Comparison of ENCODE assay signal across 9 cellular contexts in genomic region chr22:31247726-31248125, GRCh38. TPM values are rescaled to one million over a fixed set of nuclear protein-coding genes. Genes with fewer than 3 reads are reported as not detected.
DNase-seq lines count a peak whose midpoint lies in the region; ATAC-seq and TF ChIP-seq lines count a peak whose summit lies in the region.
"Had no signal": no experiment of that assay in that cellular context is flagged by ENCODE, and none has a peak within 500 bp of the region (broad histone marks: within the 10 kb centered on the region; RNA-seq: fewer than 3 reads in every experiment).

No MANE protein-coding gene starts in this region.

- H2AK5ac ChIP-seq in neuronal stem cell (ENCODE audit: low read depth, low read length) = no peak overlapping the region

- POLR2A ChIA-PET in CD4-positive, alpha-beta T cell (lab: Charles Lee) = interaction anchor here (0.6 to 3.5 kb wide), 15 partner anchors 17 to 490 kb away, joined by 3 to 28 read pairs (median 6); partner anchors contain the start of genes LIMK2, PIK3IP1, SELENOM and TUG1
- POLR2A ChIA-PET in OCI-LY7 (lab: Charles Lee) = interaction anchor here (1.0 kb wide), 3 partner anchors 20 to 93 kb away, joined by 3 to 5 read pairs (median 3); no protein-coding TSS in a partner anchor

- no peaks in the 10 kb centered on the region for H4K20me1 ChIP-seq in OCI-LY7 (ENCODE audit: insufficient read depth, low read length)

- peak overlapping the region; percentile 83 for H3K4me3 Mint-ChIP-seq in CD4-positive, alpha-beta T cell

- no peak overlapping the region for H2BK12ac ChIP-seq in neuronal stem cell (ENCODE audit: low read length)

- peak overlapping the region; percentile 34 for H3K27ac Mint-ChIP-seq in CD4-positive, alpha-beta T cell

- H3K79me1 ChIP-seq in neuronal stem cell (ENCODE audit: low read depth, low read length) = peaks cover 5% of the 10 kb centered on the region

- H2BK15ac ChIP-seq in neuronal stem cell (ENCODE audit: low read length) = no peak overlapping the region

- no peak overlapping the region for H2BK120ac ChIP-seq in neuronal stem cell (ENCODE audit: low read depth, low read length)

- H2BK5ac ChIP-seq in neuronal stem cell (ENCODE audit: low read length) = no peak overlapping the region

- H3K27me3 Mint-ChIP-seq in CD4-positive, alpha-beta T cell = no peaks in the 10 kb centered on the region

- no peak overlapping the region for H4K8ac ChIP-seq in neuronal stem cell (ENCODE audit: low read depth, low read length)

- CTCF ChIA-PET in CD4-positive, alpha-beta T cell (lab: Charles Lee) = interaction anchor here (0.8 to 1.5 kb wide), 4 partner anchors 16 to 163 kb away, joined by 3 to 5 read pairs (median 4); partner anchors contain the start of gene LIMK2
- CTCF ChIA-PET in OCI-LY7 (lab: Charles Lee; ENCODE audit: unreplicated experiment) = no interaction called here

- H2AFZ ChIP-seq in neuronal stem cell (ENCODE audit: low read length) (peak overlapping the region; percentile 74), OCI-LY7 (ENCODE audit: low read length) (no peak overlapping the region)

- no peak overlapping the region for H3K23ac ChIP-seq in neuronal stem cell (ENCODE audit: low read depth, low read length, poor library complexity)

- no peaks in the 10 kb centered on the region for H3K9me2 ChIP-seq in OCI-LY7 (ENCODE audit: insufficient read depth, low read length)

- no peak overlapping the region for H4K91ac ChIP-seq in neuronal stem cell (ENCODE audit: low read depth, low read length, poor library complexity)

- no peaks in the 10 kb centered on the region for H3K27me3 ChIP-seq in CD4-positive, alpha-beta T cell (ENCODE audit: control insufficient read depth, insufficient read depth, low read length)
- H3K27me3 ChIP-seq in SJCRH30 = no peaks in the 10 kb centered on the region
- H3K27me3 ChIP-seq in esophagus (ENCODE audit: control insufficient read depth in 1 of 2, insufficient read depth in 2 of 2, low read length in 2 of 2) = no peaks in the 10 kb centered on the region
- no peaks in the 10 kb centered on the region for H3K27me3 ChIP-seq in neuronal stem cell (ENCODE audit: control insufficient read depth in 3 of 3, insufficient read depth in 3 of 3, low read depth in 1 of 3, low read length in 3 of 3)

- intact Hi-C loops in CD4-positive, alpha-beta T cell (cut with DNase I, micrococcal nuclease) = no loop called here
- intact Hi-C loops in OCI-LY7 (cut with micrococcal nuclease; ENCODE audit: unreplicated experiment) = no loop called here

- no peaks in the 10 kb centered on the region for H3K9me3 ChIP-seq in CD4-positive, alpha-beta T cell (ENCODE audit: control insufficient read depth, low read length)
- H3K9me3 ChIP-seq in SJCRH30 (replicated peaks) (no peaks in the 10 kb centered on the region), esophagus (ENCODE audit: control insufficient read depth in 2 of 2, insufficient read depth in 1 of 2, low read depth in 1 of 2, low read length in 1 of 2) (no peaks in the 10 kb centered on the region), neuronal stem cell (replicated peaks in 1 of 2; ENCODE audit: control insufficient read depth in 2 of 2, insufficient read depth in 1 of 2, low read depth in 1 of 2, low read length in 2 of 2) (no peaks in the 10 kb centered on the region), OCI-LY7 (ENCODE audit: low read length) (no peaks in the 10 kb centered on the region)

- no peak overlapping the region for H3K4ac ChIP-seq in neuronal stem cell (ENCODE audit: low read length)

- no TSS peak for BruUV-seq in OCI-LY7 (replicated peaks; lab: Mats Ljungman, UMichigan)

- no peak for TF ChIP-seq CTCF in CD4-positive, alpha-beta T cell (IDR thresholded peaks at IDR 0.05)
- TF ChIP-seq CTCF in OCI-LY7 (conservative IDR thresholded peaks at IDR 0.05; ENCODE audit: low read length) = no peak

- peaks cover 44% of the 10 kb centered on the region for H3K4me1 Mint-ChIP-seq in CD4-positive, alpha-beta T cell (ENCODE audit: low read depth)

- H3K9ac ChIP-seq in neuronal stem cell (ENCODE audit: low read depth, low read length, poor library complexity) = no peak overlapping the region

- H3K36me3 Mint-ChIP-seq in CD4-positive, alpha-beta T cell (ENCODE audit: low read depth) = peaks cover 4% of the 10 kb centered on the region

- DNase-seq in CD4-positive, alpha-beta T cell = no peak
- DNase-seq in SJCRH30 (peak; percentile 15 to 50), neuronal stem cell (ENCODE audit: low spot score) (no peak), hypothalamus (lab: John Stamatoyannopoulos, UW) (no peak), OCI-LY7 (ENCODE audit: low spot score) (no peak)
- no peak for DNase-seq in stimulated activated CD4-positive, alpha-beta T cell treated with anti-CD3 and anti-CD28 coated beads, Interleukin-4, amount 100 ng/mL, for 4 hours
- DNase-seq in activated effector memory CD4-positive, alpha-beta T cell treated with anti-CD3 and anti-CD28 coated beads, Interleukin-2, amount 50 U/mL, for 16 hours = no peak
- DNase-seq: activated gamma-delta T cell had no signal

- no peaks in the 10 kb centered on the region for H3K79me2 ChIP-seq in OCI-LY7 (ENCODE audit: insufficient read depth, low read depth, low read length)

- H3K18ac ChIP-seq in neuronal stem cell (ENCODE audit: low read length) = peak overlapping the region; percentile 53

- H3K27ac ChIP-seq in CD4-positive, alpha-beta T cell (ENCODE audit: low read depth, low read length) = no peak overlapping the region
- H3K27ac ChIP-seq in SJCRH30 (peak overlapping the region; percentile 65), esophagus (ENCODE audit: low read depth in 2 of 2, low read length in 1 of 2) (peak overlapping the region in 1 of 2 donors; percentile 95), neuronal stem cell (replicated peaks; ENCODE audit: low read length) (peak overlapping the region; percentile 73), OCI-LY7 (ENCODE audit: low read depth, low read length, poor library complexity, severe bottlenecking) (no peak overlapping the region)

- ATAC-seq in CD4-positive, alpha-beta T cell (ENCODE audit: poor library complexity) = peak; percentile 4

- peak overlapping the region; percentile 19 for H3K4me2 ChIP-seq in neuronal stem cell (ENCODE audit: insufficient read depth, low read length, poor library complexity, severe bottlenecking)
- no peak overlapping the region for H3K4me2 ChIP-seq in OCI-LY7 (ENCODE audit: low read length)

- H3K36me3 ChIP-seq in SJCRH30 (no peaks in the 10 kb centered on the region; the same call in 1 of the 2 replicates), esophagus (ENCODE audit: control insufficient read depth in 2 of 2, insufficient read depth in 2 of 2, low read length in 1 of 2) (no peaks in the 10 kb centered on the region), neuronal stem cell (replicated peaks in 1 of 2; ENCODE audit: control insufficient read depth in 2 of 2, insufficient read depth in 2 of 2, low read length in 2 of 2) (peaks cover 0 to 6% of the 10 kb centered on the region in 2 donors), OCI-LY7 (ENCODE audit: insufficient read depth, low read length) (no peaks in the 10 kb centered on the region)

- peak overlapping the region; percentile 56 for H3K4me3 ChIP-seq in SJCRH30
- H3K4me3 ChIP-seq in esophagus (ENCODE audit: low read depth in 1 of 2, low read length in 2 of 2) = peak overlapping the region; percentile 78 to 80
- H3K4me3 ChIP-seq in neuronal stem cell (ENCODE audit: low read length in 2 of 2) = peak overlapping the region in 1 of 2 donors; percentile 42
- H3K4me3 ChIP-seq in OCI-LY7 (ENCODE audit: low read depth, low read length, poor library complexity, severe bottlenecking) = no peak overlapping the region

- H3K9me3 Mint-ChIP-seq in CD4-positive, alpha-beta T cell = no peaks in the 10 kb centered on the region

- H3K4me1 ChIP-seq in SJCRH30 (peaks cover 29% of the 10 kb centered on the region), esophagus (ENCODE audit: control insufficient read depth in 2 of 2, insufficient read depth in 2 of 2, low read length in 1 of 2) (peaks cover 7 to 9% of the 10 kb centered on the region in 2 donors), neuronal stem cell (ENCODE audit: control insufficient read depth in 2 of 2, insufficient read depth in 1 of 2, low read depth in 1 of 2, low read length in 2 of 2) (peaks cover 16 to 28% of the 10 kb centered on the region in 2 donors), OCI-LY7 (ENCODE audit: insufficient read depth, low read length, poor library complexity, severe bottlenecking) (peaks cover 7% of the 10 kb centered on the region)

- WGBS in esophagus, 2 donors = 52 to 71% methylated on average over 1 of the region's 1 CpG
- no CpG with 5 or more reads among the region's 1 CpG for WGBS in neuronal stem cell (ENCODE audit: extremely low coverage in 2 of 2, insufficient read length in 2 of 2, insufficient replicate concordance in 1 of 2), 2 donors

- no peak overlapping the region for H3K14ac ChIP-seq in neuronal stem cell (ENCODE audit: low read length)

RNA-seq across cellular contexts. Expression of gene LIMK2, which starts 35.6 kb away (rescaled TPM):
- total RNA-seq in CD4-positive, alpha-beta T cell = 10 to 100 TPM; 13.1 to 14.6 TPM
- 20.8 and 28.5 TPM in 2 replicates for total RNA-seq in SJCRH30 (2014; rRNA removed; shearing (Covaris generic))
- 10 to 100 TPM; 43.5 to 57.4 TPM for polyA plus RNA-seq in esophagus
- 27.2 TPM for polyA plus RNA-seq in neuronal stem cell (2013, experiment 1 of 2)
- polyA plus RNA-seq in neuronal stem cell (2013, experiment 2 of 2) = 24.6 TPM
- total RNA-seq in OCI-LY7 (2014; rRNA removed; shearing (Covaris generic)) = 16.2 and 24.8 TPM in 2 replicates
- 23.5 and 24.8 TPM in 2 replicates for total RNA-seq in OCI-LY7 (2022)

RNA-seq across cellular contexts. Expression of gene PIK3IP1, which starts 44.6 kb away (rescaled TPM):
- total RNA-seq in CD4-positive, alpha-beta T cell = 1,000 to 10,000 TPM; 1,063 to 1,072 TPM
- total RNA-seq in SJCRH30 (2014; rRNA removed; shearing (Covaris generic)) = 0.47 and 0.51 TPM in 2 replicates
- polyA plus RNA-seq in esophagus = 10 to 100 TPM; 11.5 to 15.5 TPM
- 2.2 TPM for polyA plus RNA-seq in neuronal stem cell (2013, experiment 1 of 2)
- polyA plus RNA-seq in neuronal stem cell (2013, experiment 2 of 2) = 2.4 TPM
- total RNA-seq in OCI-LY7 (2014; rRNA removed; shearing (Covaris generic)) = 15.9 and 20.4 TPM in 2 replicates
- 17.0 and 17.1 TPM in 2 replicates for total RNA-seq in OCI-LY7 (2022)

Comparison
In these comparisons a context has a peak if more than half of its experiments do, and no peak if none do; other contexts are left out.
1. DNase-seq: peak in SJCRH30 (2 of 2); none in CD4-positive, alpha-beta T cell (0 of 10), neuronal stem cell (single experiment), hypothalamus (0 of 51), stimulated activated CD4-positive, alpha-beta T cell treated with anti-CD3 and anti-CD28 coated beads, Interleukin-4, amount 100 ng/mL, for 4 hours (0 of 2), activated effector memory CD4-positive, alpha-beta T cell treated with anti-CD3 and anti-CD28 coated beads, Interleukin-2, amount 50 U/mL, for 16 hours (single experiment) and OCI-LY7 (single experiment).
2. H3K27ac ChIP-seq: peak in SJCRH30 (single experiment) and neuronal stem cell (single experiment); none in CD4-positive, alpha-beta T cell (single experiment) and OCI-LY7 (single experiment).
3. RNA of gene PIK3IP1, which starts 44.6 kb away (total RNA-seq): 1,063 to 1,072 TPM in CD4-positive, alpha-beta T cell; 15.9 to 20.4 TPM in OCI-LY7 and 0.47 to 0.51 TPM in SJCRH30; every median in the first group is over 10 times any median in the second.